Comparison of ENCODE assay signal across 1 cellular context in the genomic region with DNA sequence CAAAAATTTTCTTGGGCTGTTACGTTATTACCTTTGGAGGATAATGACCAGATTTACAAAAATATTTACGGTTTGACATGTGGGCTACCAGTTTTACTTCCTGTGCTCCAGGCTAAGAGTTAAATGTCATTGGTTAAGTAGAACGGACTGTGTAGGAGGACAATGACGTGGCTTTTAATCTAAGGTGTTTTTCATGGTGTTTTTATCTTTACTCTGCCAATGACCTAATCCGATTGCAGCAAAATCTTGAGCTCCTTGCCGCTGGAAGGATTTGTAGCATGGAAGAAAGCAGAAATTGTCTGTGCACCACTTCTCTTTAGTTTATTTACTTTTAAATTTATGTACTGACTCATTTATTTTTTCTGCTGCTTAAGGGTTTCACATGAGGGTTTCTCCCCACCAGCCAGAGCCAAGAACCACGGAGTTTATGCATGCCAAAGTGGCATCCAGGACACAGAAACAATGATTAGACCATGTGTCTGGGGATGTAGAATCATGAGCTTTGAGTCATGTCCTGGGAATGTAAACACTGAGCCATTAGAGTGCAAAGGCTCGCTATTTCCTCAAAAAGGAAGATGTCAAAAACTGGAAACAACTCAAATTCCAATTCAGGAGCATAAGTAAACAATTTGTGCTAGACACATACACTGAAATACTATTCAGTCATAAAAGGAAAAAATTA.
TF ChIP-seq lines count a peak whose summit lies in the region.

No MANE protein-coding gene starts in this region.

TF ChIP-seq in HepG2, 621 proteins besides CTCF, POLR2A, EP300 and RAD21 (continued from another document and continues in another):
- no peak for TF ChIP-seq ZNF512 (CRISPR knock-in tag; IDR thresholded peaks at IDR 0.05)
- TF ChIP-seq MED1 (CRISPR knock-in tag; IDR thresholded peaks at IDR 0.05), result peak; percentile 96
- no peak; the same call in 1 of the 2 replicates for TF ChIP-seq ZNF816 (CRISPR knock-in tag; IDR thresholded peaks at IDR 0.05; ENCODE audit: borderline replicate concordance)
- peak; percentile 81 for TF ChIP-seq ZNF800 (CRISPR knock-in tag; IDR thresholded peaks at IDR 0.05)
- peak; percentile 67 for TF ChIP-seq TCF7 (IDR thresholded peaks at IDR 0.05; ENCODE audit: low read depth)
- TF ChIP-seq, protein P1, sequence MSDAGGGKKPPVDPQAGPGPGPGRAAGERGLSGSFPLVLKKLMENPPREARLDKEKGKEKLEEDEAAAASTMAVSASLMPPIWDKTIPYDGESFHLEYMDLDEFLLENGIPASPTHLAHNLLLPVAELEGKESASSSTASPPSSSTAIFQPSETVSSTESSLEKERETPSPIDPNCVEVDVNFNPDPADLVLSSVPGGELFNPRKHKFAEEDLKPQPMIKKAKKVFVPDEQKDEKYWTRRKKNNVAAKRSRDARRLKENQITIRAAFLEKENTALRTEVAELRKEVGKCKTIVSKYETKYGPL (CRISPR knock-in tag; IDR thresholded peaks at IDR 0.05), result no peak
- TF ChIP-seq IRX3 (CRISPR knock-in tag; IDR thresholded peaks at IDR 0.05; ENCODE audit: borderline replicate concordance, low read depth), result no peak
- TF ChIP-seq ZBTB7B (CRISPR knock-in tag; IDR thresholded peaks at IDR 0.05), result no peak; the same call in 1 of the 2 replicates
- TF ChIP-seq ZFP82 (CRISPR knock-in tag; IDR thresholded peaks at IDR 0.05; ENCODE audit: borderline replicate concordance), result no peak
- TF ChIP-seq, protein P2, sequence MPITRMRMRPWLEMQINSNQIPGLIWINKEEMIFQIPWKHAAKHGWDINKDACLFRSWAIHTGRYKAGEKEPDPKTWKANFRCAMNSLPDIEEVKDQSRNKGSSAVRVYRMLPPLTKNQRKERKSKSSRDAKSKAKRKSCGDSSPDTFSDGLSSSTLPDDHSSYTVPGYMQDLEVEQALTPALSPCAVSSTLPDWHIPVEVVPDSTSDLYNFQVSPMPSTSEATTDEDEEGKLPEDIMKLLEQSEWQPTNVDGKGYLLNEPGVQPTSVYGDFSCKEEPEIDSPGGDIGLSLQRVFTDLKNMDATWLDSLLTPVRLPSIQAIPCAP (CRISPR knock-in tag; IDR thresholded peaks at IDR 0.05; ENCODE audit: low read depth), result no peak
- no peak for TF ChIP-seq RFX5 (IDR thresholded peaks at IDR 0.05; ENCODE audit: low read depth, low read length)
- TF ChIP-seq, protein P3, sequence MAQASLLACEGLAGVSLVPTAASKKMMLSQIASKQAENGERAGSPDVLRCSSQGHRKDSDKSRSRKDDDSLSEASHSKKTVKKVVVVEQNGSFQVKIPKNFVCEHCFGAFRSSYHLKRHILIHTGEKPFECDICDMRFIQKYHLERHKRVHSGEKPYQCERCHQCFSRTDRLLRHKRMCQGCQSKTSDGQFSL (CRISPR knock-in tag; IDR thresholded peaks at IDR 0.05), result no peak
- TF ChIP-seq ATRX (CRISPR knock-in tag; IDR thresholded peaks at IDR 0.05; ENCODE audit: borderline replicate concordance), result no peak
- 0 out of 2 replicates have a peak, but pooled peaks have one; percentile 29 for TF ChIP-seq ZNF501 (CRISPR knock-in tag; IDR thresholded peaks at IDR 0.05)
- 0 out of 2 replicates have a peak, but pooled peaks have one; percentile 54 for TF ChIP-seq ZMAT3 (CRISPR knock-in tag; conservative IDR thresholded peaks at IDR 0.05)
- peak; percentile 60; the same call in 1 of the 2 replicates for TF ChIP-seq KDM4B (CRISPR knock-in tag; IDR thresholded peaks at IDR 0.05)
- peak; percentile 23; the same call in 1 of the 2 replicates for TF ChIP-seq ZSCAN25 (CRISPR knock-in tag; IDR thresholded peaks at IDR 0.05)
- no peak for TF ChIP-seq SMARCE1 (IDR thresholded peaks at IDR 0.05; ENCODE audit: borderline replicate concordance)
- TF ChIP-seq MTF2 (CRISPR knock-in tag; IDR thresholded peaks at IDR 0.05; ENCODE audit: borderline replicate concordance), result no peak
- 0 out of 2 replicates have a peak, but pooled peaks have one; percentile 44 for TF ChIP-seq TP53 (CRISPR knock-in tag; conservative IDR thresholded peaks at IDR 0.05)
- TF ChIP-seq, protein P4, sequence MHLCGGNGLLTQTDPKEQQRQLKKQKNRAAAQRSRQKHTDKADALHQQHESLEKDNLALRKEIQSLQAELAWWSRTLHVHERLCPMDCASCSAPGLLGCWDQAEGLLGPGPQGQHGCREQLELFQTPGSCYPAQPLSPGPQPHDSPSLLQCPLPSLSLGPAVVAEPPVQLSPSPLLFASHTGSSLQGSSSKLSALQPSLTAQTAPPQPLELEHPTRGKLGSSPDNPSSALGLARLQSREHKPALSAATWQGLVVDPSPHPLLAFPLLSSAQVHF (CRISPR knock-in tag; IDR thresholded peaks at IDR 0.05), result 0 out of 2 replicates have a peak, but pooled peaks have one; percentile 34
- TF ChIP-seq GABPB1 (CRISPR knock-in tag; IDR thresholded peaks at IDR 0.05), result peak; percentile 20; the same call in 1 of the 2 replicates
- peak; percentile 95 for TF ChIP-seq JUND (CRISPR knock-in tag; IDR thresholded peaks at IDR 0.05)
- no peak for TF ChIP-seq NR3C1 (CRISPR knock-in tag; IDR thresholded peaks at IDR 0.05)
- peak; percentile 59; the same call in 1 of the 2 replicates for TF ChIP-seq MLXIP (CRISPR knock-in tag; IDR thresholded peaks at IDR 0.05; ENCODE audit: borderline replicate concordance)
- TF ChIP-seq, protein P5, sequence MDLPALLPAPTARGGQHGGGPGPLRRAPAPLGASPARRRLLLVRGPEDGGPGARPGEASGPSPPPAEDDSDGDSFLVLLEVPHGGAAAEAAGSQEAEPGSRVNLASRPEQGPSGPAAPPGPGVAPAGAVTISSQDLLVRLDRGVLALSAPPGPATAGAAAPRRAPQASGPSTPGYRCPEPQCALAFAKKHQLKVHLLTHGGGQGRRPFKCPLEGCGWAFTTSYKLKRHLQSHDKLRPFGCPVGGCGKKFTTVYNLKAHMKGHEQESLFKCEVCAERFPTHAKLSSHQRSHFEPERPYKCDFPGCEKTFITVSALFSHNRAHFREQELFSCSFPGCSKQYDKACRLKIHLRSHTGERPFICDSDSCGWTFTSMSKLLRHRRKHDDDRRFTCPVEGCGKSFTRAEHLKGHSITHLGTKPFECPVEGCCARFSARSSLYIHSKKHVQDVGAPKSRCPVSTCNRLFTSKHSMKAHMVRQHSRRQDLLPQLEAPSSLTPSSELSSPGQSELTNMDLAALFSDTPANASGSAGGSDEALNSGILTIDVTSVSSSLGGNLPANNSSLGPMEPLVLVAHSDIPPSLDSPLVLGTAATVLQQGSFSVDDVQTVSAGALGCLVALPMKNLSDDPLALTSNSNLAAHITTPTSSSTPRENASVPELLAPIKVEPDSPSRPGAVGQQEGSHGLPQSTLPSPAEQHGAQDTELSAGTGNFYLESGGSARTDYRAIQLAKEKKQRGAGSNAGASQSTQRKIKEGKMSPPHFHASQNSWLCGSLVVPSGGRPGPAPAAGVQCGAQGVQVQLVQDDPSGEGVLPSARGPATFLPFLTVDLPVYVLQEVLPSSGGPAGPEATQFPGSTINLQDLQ (CRISPR knock-in tag; IDR thresholded peaks at IDR 0.05), result no peak
- no peak for TF ChIP-seq ZNF749 (CRISPR knock-in tag; IDR thresholded peaks at IDR 0.05; ENCODE audit: borderline replicate concordance)
- TF ChIP-seq ZBTB20 (CRISPR knock-in tag; IDR thresholded peaks at IDR 0.05; ENCODE audit: borderline replicate concordance, low read depth), result peak; percentile 90; the same call in 1 of the 2 replicates
- no peak for TF ChIP-seq XBP1 (CRISPR knock-in tag; IDR thresholded peaks at IDR 0.05)
- TF ChIP-seq NR2F6 (IDR thresholded peaks at IDR 0.05), result peak; percentile 35; the same call in 1 of the 2 replicates
- peak; percentile 62 for TF ChIP-seq NR2F6 (CRISPR knock-in tag; IDR thresholded peaks at IDR 0.05)
- peak; percentile 63; the same call in 1 of the 2 replicates for TF ChIP-seq THRA (CRISPR knock-in tag; IDR thresholded peaks at IDR 0.05; ENCODE audit: borderline replicate concordance)
- peak; percentile 86 for TF ChIP-seq MLX (CRISPR knock-in tag; IDR thresholded peaks at IDR 0.05)
- no peak for TF ChIP-seq TOPORS (CRISPR knock-in tag; IDR thresholded peaks at IDR 0.05)
- TF ChIP-seq ZC3H13 (CRISPR knock-in tag; IDR thresholded peaks at IDR 0.05), result no peak
- TF ChIP-seq RBFOX2 (IDR thresholded peaks at IDR 0.05; ENCODE audit: low read depth, low read length), result no peak
- no peak for TF ChIP-seq ISX (CRISPR knock-in tag; conservative IDR thresholded peaks at IDR 0.05)
- TF ChIP-seq ZFY (CRISPR knock-in tag; IDR thresholded peaks at IDR 0.05), result no peak
- no peak for TF ChIP-seq ZNF567 (CRISPR knock-in tag; IDR thresholded peaks at IDR 0.05; ENCODE audit: borderline replicate concordance)
- TF ChIP-seq MZF1 (CRISPR knock-in tag; IDR thresholded peaks at IDR 0.05; ENCODE audit: borderline replicate concordance), result no peak
- peak; percentile 83 for TF ChIP-seq ZGPAT (CRISPR knock-in tag; IDR thresholded peaks at IDR 0.05)
- TF ChIP-seq, protein P6, sequence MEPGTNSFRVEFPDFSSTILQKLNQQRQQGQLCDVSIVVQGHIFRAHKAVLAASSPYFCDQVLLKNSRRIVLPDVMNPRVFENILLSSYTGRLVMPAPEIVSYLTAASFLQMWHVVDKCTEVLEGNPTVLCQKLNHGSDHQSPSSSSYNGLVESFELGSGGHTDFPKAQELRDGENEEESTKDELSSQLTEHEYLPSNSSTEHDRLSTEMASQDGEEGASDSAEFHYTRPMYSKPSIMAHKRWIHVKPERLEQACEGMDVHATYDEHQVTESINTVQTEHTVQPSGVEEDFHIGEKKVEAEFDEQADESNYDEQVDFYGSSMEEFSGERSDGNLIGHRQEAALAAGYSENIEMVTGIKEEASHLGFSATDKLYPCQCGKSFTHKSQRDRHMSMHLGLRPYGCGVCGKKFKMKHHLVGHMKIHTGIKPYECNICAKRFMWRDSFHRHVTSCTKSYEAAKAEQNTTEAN (CRISPR knock-in tag; conservative IDR thresholded peaks at IDR 0.05), result no peak; the same call in none of the 2 replicates
- TF ChIP-seq RFX3 (CRISPR knock-in tag; IDR thresholded peaks at IDR 0.05), result no peak
- TF ChIP-seq MIXL1 (CRISPR knock-in tag; IDR thresholded peaks at IDR 0.05), result peak; percentile 92
